Comparison of ENCODE assay signal across 8 cellular contexts in genomic region chr11:83625336-83625735, GRCh38.
"Had no signal": no experiment of that assay in that cellular context is flagged by ENCODE, and none has a peak within 500 bp of the region (broad histone marks: within the 10 kb centered on the region; RNA-seq: fewer than 3 reads in every experiment).

No MANE protein-coding gene starts in this region.

- H3K4me3 ChIP-seq: GM12878 had no signal

- DNase-seq: GDM1, GF-D8 had no signal

- ATAC-seq: GM12878 had no signal

- FAIRE-seq: G401.6, GM12878, GM12891, GM12892, GM18507, GM19239 had no signal
